In the genomic region with DNA sequence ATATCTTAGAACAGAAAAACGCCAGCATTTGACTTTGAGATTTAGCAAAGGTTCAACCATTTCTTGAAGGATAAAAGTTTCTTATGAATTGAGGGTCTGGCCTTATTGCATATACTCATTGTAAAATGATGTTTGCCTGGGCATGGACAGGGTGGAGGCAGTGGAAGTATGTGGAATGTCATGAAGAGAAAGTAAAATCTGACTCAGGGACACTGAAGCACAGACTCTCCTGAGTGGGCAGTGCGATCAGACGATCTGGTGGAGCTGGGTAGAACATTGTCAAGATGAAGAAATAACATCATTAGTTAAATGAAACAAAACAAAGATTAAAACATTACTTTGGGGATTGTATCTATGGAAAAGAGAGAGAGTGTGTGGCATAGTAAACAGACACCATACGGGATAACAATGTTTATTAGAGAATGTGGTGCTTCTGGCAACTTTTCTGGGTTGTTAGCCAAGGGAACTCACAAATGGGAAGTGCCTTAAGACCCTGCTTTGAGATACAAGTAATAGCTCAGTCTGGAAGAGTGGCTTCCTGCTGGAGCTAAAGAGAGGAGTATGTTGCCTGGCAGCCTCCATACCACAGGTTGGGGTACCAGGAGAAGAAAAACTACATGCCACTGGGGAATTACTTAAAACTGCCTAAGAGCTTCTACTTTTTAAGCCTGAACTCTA, we compare ENCODE assay signal across 15 cellular contexts. TPM values are rescaled to one million over a fixed set of nuclear protein-coding genes. Genes with fewer than 3 reads are reported as not detected.
DNase-seq lines count a peak whose midpoint lies in the region; ATAC-seq, FAIRE-seq and TF ChIP-seq lines count a peak whose summit lies in the region.
"Had no signal": no experiment of that assay in that cellular context is flagged by ENCODE, and none has a peak within 500 bp of the region (broad histone marks: within the 10 kb centered on the region; RNA-seq: fewer than 3 reads in every experiment).

No MANE protein-coding gene starts in this region.

- H3K9ac ChIP-seq in astrocyte (ENCODE audit: low read length) (no peak overlapping the region), subcutaneous abdominal adipose tissue (ENCODE audit: low read length in 5 of 5) (peak overlapping the region in 1 of 5 donors; percentile 6)

- no peak for TF ChIP-seq CTCF in astrocyte (IDR thresholded peaks at IDR 0.05; ENCODE audit: insufficient read depth, low read depth, low read length)
- TF ChIP-seq CTCF in endothelial cell (IDR thresholded peaks at IDR 0.05; ENCODE audit: unreplicated experiment): no peak

- DNase-seq in activated naive CD4-positive, alpha-beta T cell treated with anti-CD3 and anti-CD28 coated beads, Interleukin-2, amount 50 U/mL, for 72 hours (ENCODE audit: low spot score in 2 of 2): no peak
- DNase-seq in astrocyte (ENCODE audit: low read depth) (peak; percentile 20), kidney glomerular epithelial cell (lab: John Stamatoyannopoulos, UW) (peak; percentile 23), endothelial cell (ENCODE audit: low spot score) (no peak)
- no peak for DNase-seq in natural killer cell treated with Interleukin-12 subunit alpha and Interleukin-12 subunit beta and Interleukin-15 and Interleukin-18, amount 100 ng/mL, for 72 hours (ENCODE audit: low spot score)
- DNase-seq: activated CD4-positive, alpha-beta T cell treated with anti-CD3 and anti-CD28 coated beads, Interleukin-2, amount 10 ng/mL, durations not matched to agents 24 days and 14 days; naive thymus-derived CD8-positive, alpha-beta T cell; NCI-H2029 had no signal

- H3K4me3 Mint-ChIP-seq in activated naive CD4-positive, alpha-beta T cell treated with anti-CD3 and anti-CD28 coated beads, Interleukin-2, amount 50 U/mL, for 24 hours: peak overlapping the region; percentile 5
- H3K4me3 Mint-ChIP-seq in astrocyte (ENCODE audit: unreplicated experiment): peak overlapping the region; percentile 30
- no peak overlapping the region for H3K4me3 Mint-ChIP-seq in endothelial cell (ENCODE audit: unreplicated experiment)
- no peak overlapping the region for H3K4me3 Mint-ChIP-seq in natural killer cell treated with Interleukin-12 subunit alpha and Interleukin-12 subunit beta and Interleukin-15 and Interleukin-18, amount 100 ng/mL, for 72 hours
- H3K4me3 Mint-ChIP-seq: activated CD4-positive, alpha-beta T cell treated with anti-CD3 and anti-CD28 coated beads, Interleukin-2, amount 10 ng/mL, durations not matched to agents 24 days and 14 days had no signal

- peaks cover 56% of the 10 kb centered on the region for H3K4me1 Mint-ChIP-seq in activated naive CD4-positive, alpha-beta T cell treated with anti-CD3 and anti-CD28 coated beads, Interleukin-2, amount 50 U/mL, for 24 hours
- peaks cover 17% of the 10 kb centered on the region for H3K4me1 Mint-ChIP-seq in astrocyte (ENCODE audit: low read depth, unreplicated experiment)
- peaks cover 62% of the 10 kb centered on the region for H3K4me1 Mint-ChIP-seq in endothelial cell (ENCODE audit: unreplicated experiment)
- peaks cover 25 to 29% of the 10 kb centered on the region in 2 donors for H3K4me1 Mint-ChIP-seq in natural killer cell treated with Interleukin-12 subunit alpha and Interleukin-12 subunit beta and Interleukin-15 and Interleukin-18, amount 100 ng/mL, for 72 hours (ENCODE audit: low read depth in 2 of 2)

- H3K4me3 ChIP-seq in astrocyte (ENCODE audit: insufficient read depth, low read depth, low read length): no peak overlapping the region
- no peak overlapping the region for H3K4me3 ChIP-seq in subcutaneous abdominal adipose tissue (ENCODE audit: low read depth in 1 of 5, low read length in 5 of 5)
- H3K4me3 ChIP-seq: cardiac muscle cell, esophagus muscularis mucosa had no signal

- H3K27ac ChIP-seq in astrocyte (ENCODE audit: low read depth, low read length) (no peak overlapping the region), subcutaneous abdominal adipose tissue (ENCODE audit: low read depth, low read length) (peak overlapping the region; percentile 21)
- H3K27ac ChIP-seq: cardiac muscle cell had no signal

- H3K4me1 ChIP-seq in astrocyte (ENCODE audit: insufficient read depth, low read length): peaks cover 5% of the 10 kb centered on the region
- H3K4me1 ChIP-seq in subcutaneous abdominal adipose tissue (ENCODE audit: control insufficient read depth in 5 of 5, insufficient read depth in 5 of 5, low read length in 5 of 5): peaks cover 5 to 60% (median 32%) of the 10 kb centered on the region in 5 donors

- ATAC-seq in activated naive CD4-positive, alpha-beta T cell treated with anti-CD3 and anti-CD28 coated beads, Interleukin-2, amount 50 U/mL, for 72 hours: no peak
- no peak for ATAC-seq in natural killer cell treated with Interleukin-12 subunit alpha and Interleukin-12 subunit beta and Interleukin-15 and Interleukin-18, amount 100 ng/mL, for 72 hours
- ATAC-seq in HG02642 (IDR thresholded peaks at IDR 0.05; ENCODE audit: poor library complexity, unreplicated experiment): no peak
- ATAC-seq: HCT116; naive thymus-derived CD8-positive, alpha-beta T cell had no signal

- peak overlapping the region; percentile 18 for H3K4me2 ChIP-seq in astrocyte (ENCODE audit: low read length)

- no peak overlapping the region for H2AFZ ChIP-seq in astrocyte (ENCODE audit: low read depth, low read length)

- H4K20me1 ChIP-seq in astrocyte (ENCODE audit: insufficient read depth, low read length): peaks cover 65% of the 10 kb centered on the region

- no peak for FAIRE-seq in astrocyte (lab: Jason Lieb, UNC)
- FAIRE-seq: islet of Langerhans had no signal

- H3K79me2 ChIP-seq in astrocyte (ENCODE audit: insufficient read depth, low read length): peaks cover 72% of the 10 kb centered on the region

- no peaks in the 10 kb centered on the region for H3K36me3 ChIP-seq in astrocyte (ENCODE audit: insufficient read depth, low read length)
- peaks cover 0 to 4% (median 0%) of the 10 kb centered on the region in 5 donors for H3K36me3 ChIP-seq in subcutaneous abdominal adipose tissue (ENCODE audit: control insufficient read depth in 5 of 5, insufficient read depth in 5 of 5, low read length in 5 of 5)
- H3K36me3 ChIP-seq: cardiac muscle cell had no signal

- H3K9me3 ChIP-seq in astrocyte (ENCODE audit: insufficient read depth, low read depth, low read length) (no peaks in the 10 kb centered on the region), subcutaneous abdominal adipose tissue (ENCODE audit: control insufficient read depth in 5 of 5, low read length in 5 of 5) (no peaks in the 10 kb centered on the region)
- H3K9me3 ChIP-seq: esophagus muscularis mucosa had no signal

- no peaks in the 10 kb centered on the region for H3K36me3 Mint-ChIP-seq in activated naive CD4-positive, alpha-beta T cell treated with anti-CD3 and anti-CD28 coated beads, Interleukin-2, amount 50 U/mL, for 24 hours
- H3K36me3 Mint-ChIP-seq in activated naive CD4-positive, alpha-beta T cell treated with anti-CD3 and anti-CD28 coated beads, Interleukin-2, amount 50 U/mL, for 72 hours: peaks cover 10% of the 10 kb centered on the region in 2 donors
- H3K36me3 Mint-ChIP-seq in astrocyte (ENCODE audit: low read depth, unreplicated experiment) (no peaks in the 10 kb centered on the region), endothelial cell (ENCODE audit: low read depth, unreplicated experiment) (peaks cover 4% of the 10 kb centered on the region)
- H3K36me3 Mint-ChIP-seq in natural killer cell treated with Interleukin-12 subunit alpha and Interleukin-12 subunit beta and Interleukin-15 and Interleukin-18, amount 100 ng/mL, for 72 hours: no peaks in the 10 kb centered on the region

- H3K27ac Mint-ChIP-seq in activated naive CD4-positive, alpha-beta T cell treated with anti-CD3 and anti-CD28 coated beads, Interleukin-2, amount 50 U/mL, for 24 hours: peak overlapping the region; percentile 10
- no peak overlapping the region for H3K27ac Mint-ChIP-seq in activated naive CD4-positive, alpha-beta T cell treated with anti-CD3 and anti-CD28 coated beads, Interleukin-2, amount 50 U/mL, for 72 hours
- H3K27ac Mint-ChIP-seq in astrocyte (ENCODE audit: unreplicated experiment): peak overlapping the region; percentile 71
- H3K27ac Mint-ChIP-seq in endothelial cell (ENCODE audit: unreplicated experiment): no peak overlapping the region
- H3K27ac Mint-ChIP-seq in natural killer cell treated with Interleukin-12 subunit alpha and Interleukin-12 subunit beta and Interleukin-15 and Interleukin-18, amount 100 ng/mL, for 72 hours: no peak overlapping the region
- H3K27ac Mint-ChIP-seq: activated CD4-positive, alpha-beta T cell treated with anti-CD3 and anti-CD28 coated beads, Interleukin-2, amount 10 ng/mL, durations not matched to agents 24 days and 14 days had no signal

- no peaks in the 10 kb centered on the region for H3K27me3 ChIP-seq in astrocyte (ENCODE audit: insufficient read depth, low read length)
- no peaks in the 10 kb centered on the region for H3K27me3 ChIP-seq in subcutaneous abdominal adipose tissue (ENCODE audit: control insufficient read depth in 5 of 5, insufficient read depth in 4 of 5, low read length in 5 of 5)
- H3K27me3 ChIP-seq: cardiac muscle cell, esophagus muscularis mucosa had no signal

- no peaks in the 10 kb centered on the region for H3K27me3 Mint-ChIP-seq in activated naive CD4-positive, alpha-beta T cell treated with anti-CD3 and anti-CD28 coated beads, Interleukin-2, amount 50 U/mL, for 24 hours
- H3K27me3 Mint-ChIP-seq in astrocyte (ENCODE audit: low read depth, unreplicated experiment) (no peaks in the 10 kb centered on the region), endothelial cell (ENCODE audit: unreplicated experiment) (peaks cover 17% of the 10 kb centered on the region)
- H3K27me3 Mint-ChIP-seq in natural killer cell treated with Interleukin-12 subunit alpha and Interleukin-12 subunit beta and Interleukin-15 and Interleukin-18, amount 100 ng/mL, for 72 hours: no peaks in the 10 kb centered on the region
- H3K27me3 Mint-ChIP-seq: activated CD4-positive, alpha-beta T cell treated with anti-CD3 and anti-CD28 coated beads, Interleukin-2, amount 10 ng/mL, durations not matched to agents 24 days and 14 days; naive thymus-derived CD8-positive, alpha-beta T cell had no signal

- H3K9me3 Mint-ChIP-seq in activated naive CD4-positive, alpha-beta T cell treated with anti-CD3 and anti-CD28 coated beads, Interleukin-2, amount 50 U/mL, for 24 hours: no peaks in the 10 kb centered on the region
- H3K9me3 Mint-ChIP-seq in activated naive CD4-positive, alpha-beta T cell treated with anti-CD3 and anti-CD28 coated beads, Interleukin-2, amount 50 U/mL, for 72 hours: no peaks in the 10 kb centered on the region
- H3K9me3 Mint-ChIP-seq in astrocyte (ENCODE audit: unreplicated experiment): no peaks in the 10 kb centered on the region
- H3K9me3 Mint-ChIP-seq in endothelial cell (ENCODE audit: unreplicated experiment): no peaks in the 10 kb centered on the region
- no peaks in the 10 kb centered on the region for H3K9me3 Mint-ChIP-seq in natural killer cell treated with Interleukin-12 subunit alpha and Interleukin-12 subunit beta and Interleukin-15 and Interleukin-18, amount 100 ng/mL, for 72 hours
- H3K9me3 Mint-ChIP-seq: activated CD4-positive, alpha-beta T cell treated with anti-CD3 and anti-CD28 coated beads, Interleukin-2, amount 10 ng/mL, durations not matched to agents 24 days and 14 days; naive thymus-derived CD8-positive, alpha-beta T cell had no signal

RNA-seq across cellular contexts. Expression of a gene that starts 4.5 kb away (rescaled TPM):
- total RNA-seq in activated naive CD4-positive, alpha-beta T cell treated with anti-CD3 and anti-CD28 coated beads, Interleukin-2, amount 50 U/mL, for 72 hours: 10 to 100 TPM; 28.3 to 54.2 TPM
- total RNA-seq in astrocyte (28.3 and 30.5 TPM in 2 replicates), endothelial cell (ENCODE audit: unreplicated experiment) (112 TPM)
- total RNA-seq in natural killer cell treated with Interleukin-12 subunit alpha and Interleukin-12 subunit beta and Interleukin-15 and Interleukin-18, amount 100 ng/mL, for 72 hours: 10 to 100 TPM; 38.2 to 52.0 TPM

RNA-seq across cellular contexts. Expression of a gene that starts 26.0 kb away (rescaled TPM):
- 10 to 100 TPM; 10.1 to 27.3 TPM for total RNA-seq in activated naive CD4-positive, alpha-beta T cell treated with anti-CD3 and anti-CD28 coated beads, Interleukin-2, amount 50 U/mL, for 72 hours
- total RNA-seq in astrocyte (18.9 and 19.5 TPM in 2 replicates), endothelial cell (ENCODE audit: unreplicated experiment) (19.4 TPM)
- total RNA-seq in natural killer cell treated with Interleukin-12 subunit alpha and Interleukin-12 subunit beta and Interleukin-15 and Interleukin-18, amount 100 ng/mL, for 72 hours: 10 to 100 TPM; 21.0 to 26.7 TPM

Comparison
In these comparisons a context has a peak if more than half of its experiments do, and no peak if none do; other contexts are left out.
1. H3K27ac Mint-ChIP-seq: peak in activated naive CD4-positive, alpha-beta T cell treated with anti-CD3 and anti-CD28 coated beads, Interleukin-2, amount 50 U/mL, for 24 hours (single experiment) and astrocyte (single experiment); none in activated naive CD4-positive, alpha-beta T cell treated with anti-CD3 and anti-CD28 coated beads, Interleukin-2, amount 50 U/mL, for 72 hours (0 of 2), endothelial cell (single experiment) and natural killer cell treated with Interleukin-12 subunit alpha and Interleukin-12 subunit beta and Interleukin-15 and Interleukin-18, amount 100 ng/mL, for 72 hours (0 of 2).
2. H3K4me3 Mint-ChIP-seq: peak in activated naive CD4-positive, alpha-beta T cell treated with anti-CD3 and anti-CD28 coated beads, Interleukin-2, amount 50 U/mL, for 24 hours (single experiment) and astrocyte (single experiment); none in endothelial cell (single experiment) and natural killer cell treated with Interleukin-12 subunit alpha and Interleukin-12 subunit beta and Interleukin-15 and Interleukin-18, amount 100 ng/mL, for 72 hours (single experiment).
3. DNase-seq: peak in astrocyte (single experiment) and kidney glomerular epithelial cell (single experiment); none in activated naive CD4-positive, alpha-beta T cell treated with anti-CD3 and anti-CD28 coated beads, Interleukin-2, amount 50 U/mL, for 72 hours (0 of 2), endothelial cell (single experiment) and natural killer cell treated with Interleukin-12 subunit alpha and Interleukin-12 subunit beta and Interleukin-15 and Interleukin-18, amount 100 ng/mL, for 72 hours (single experiment).